ENCODE assay signal across 2 cellular contexts in genomic region chr2:241534701-241535375, GRCh38.
TF ChIP-seq lines count a peak whose summit lies in the region.

No MANE protein-coding gene starts in this region.

TF ChIP-seq in H1, 55 proteins besides CTCF, POLR2A, EP300 and RAD21 (continued from another document):
- TF ChIP-seq ATF2 (IDR thresholded peaks at IDR 0.05; ENCODE audit: low read length) (no peak), POU5F1 (IDR thresholded peaks at IDR 0.05; ENCODE audit: low read depth, low read length) (no peak), CREB1 (IDR thresholded peaks at IDR 0.05) (no peak), RXRA (IDR thresholded peaks at IDR 0.05; ENCODE audit: insufficient read depth, low read depth, low read length) (no peak), GABPA (IDR thresholded peaks at IDR 0.05; ENCODE audit: borderline replicate concordance, insufficient read depth, low read length) (no peak), SP1 (IDR thresholded peaks at IDR 0.05; ENCODE audit: low read depth, low read length) (no peak), USF2 (IDR thresholded peaks at IDR 0.05; ENCODE audit: low read length) (no peak), RFX5 (IDR thresholded peaks at IDR 0.05; ENCODE audit: borderline replicate concordance, low read depth, low read length) (no peak), BRCA1 (IDR thresholded peaks at IDR 0.05; ENCODE audit: low read depth, low read length) (no peak), SIRT6 (IDR thresholded peaks at IDR 0.05; ENCODE audit: low read length) (no peak), ATF3 (IDR thresholded peaks at IDR 0.05; ENCODE audit: insufficient read depth, low read depth, low read length) (no peak), SIX5 (IDR thresholded peaks at IDR 0.05; ENCODE audit: low read depth, low read length) (no peak)

TF ChIP-seq in liver, 16 proteins besides CTCF, POLR2A, EP300 and RAD21:
- TF ChIP-seq REST (IDR thresholded peaks at IDR 0.05) (no peak), HNF4A (conservative IDR thresholded peaks at IDR 0.05) (no peak), NR2F2 (IDR thresholded peaks at IDR 0.05) (peak; percentile 93), RXRA (IDR thresholded peaks at IDR 0.05) (peak; percentile 28 to 81)
